1 cellular context compared by ENCODE assay signal in the genomic region with DNA sequence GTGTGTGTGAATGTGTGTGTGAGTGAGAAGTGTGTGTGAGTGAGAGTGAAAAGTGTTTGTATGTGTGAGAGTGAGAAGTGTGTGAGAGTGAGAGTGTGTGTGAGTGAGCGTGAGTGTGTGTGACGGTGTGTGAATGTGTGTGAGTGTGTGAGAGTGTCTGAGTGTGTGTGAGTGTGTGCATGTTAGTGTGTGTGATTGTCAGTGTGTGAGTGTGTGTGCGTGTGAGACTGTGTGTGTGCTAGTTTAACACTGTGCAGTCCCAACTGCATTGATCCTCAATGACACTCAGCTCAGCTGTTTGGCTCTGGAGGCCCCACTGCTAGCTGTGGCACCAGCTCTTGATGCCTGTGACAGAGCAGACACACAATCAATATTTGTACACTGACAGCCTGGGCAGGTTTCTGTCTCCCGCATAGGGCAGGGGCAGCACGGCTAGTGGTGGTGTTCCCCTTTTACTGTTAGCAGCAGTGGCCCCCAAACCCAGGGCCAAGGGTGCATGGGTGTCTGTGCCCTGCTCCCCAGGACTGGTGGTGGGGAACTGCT.
A peak's percentile ranks its signal among the peaks of the same experiment; 100 is the strongest.
TF ChIP-seq lines count a peak whose summit lies in the region.

No MANE protein-coding gene starts in this region.

TF ChIP-seq in HepG2, 621 proteins besides CTCF, POLR2A, EP300 and RAD21 (continued from another document and continues in another):
- TF ChIP-seq, protein P1, sequence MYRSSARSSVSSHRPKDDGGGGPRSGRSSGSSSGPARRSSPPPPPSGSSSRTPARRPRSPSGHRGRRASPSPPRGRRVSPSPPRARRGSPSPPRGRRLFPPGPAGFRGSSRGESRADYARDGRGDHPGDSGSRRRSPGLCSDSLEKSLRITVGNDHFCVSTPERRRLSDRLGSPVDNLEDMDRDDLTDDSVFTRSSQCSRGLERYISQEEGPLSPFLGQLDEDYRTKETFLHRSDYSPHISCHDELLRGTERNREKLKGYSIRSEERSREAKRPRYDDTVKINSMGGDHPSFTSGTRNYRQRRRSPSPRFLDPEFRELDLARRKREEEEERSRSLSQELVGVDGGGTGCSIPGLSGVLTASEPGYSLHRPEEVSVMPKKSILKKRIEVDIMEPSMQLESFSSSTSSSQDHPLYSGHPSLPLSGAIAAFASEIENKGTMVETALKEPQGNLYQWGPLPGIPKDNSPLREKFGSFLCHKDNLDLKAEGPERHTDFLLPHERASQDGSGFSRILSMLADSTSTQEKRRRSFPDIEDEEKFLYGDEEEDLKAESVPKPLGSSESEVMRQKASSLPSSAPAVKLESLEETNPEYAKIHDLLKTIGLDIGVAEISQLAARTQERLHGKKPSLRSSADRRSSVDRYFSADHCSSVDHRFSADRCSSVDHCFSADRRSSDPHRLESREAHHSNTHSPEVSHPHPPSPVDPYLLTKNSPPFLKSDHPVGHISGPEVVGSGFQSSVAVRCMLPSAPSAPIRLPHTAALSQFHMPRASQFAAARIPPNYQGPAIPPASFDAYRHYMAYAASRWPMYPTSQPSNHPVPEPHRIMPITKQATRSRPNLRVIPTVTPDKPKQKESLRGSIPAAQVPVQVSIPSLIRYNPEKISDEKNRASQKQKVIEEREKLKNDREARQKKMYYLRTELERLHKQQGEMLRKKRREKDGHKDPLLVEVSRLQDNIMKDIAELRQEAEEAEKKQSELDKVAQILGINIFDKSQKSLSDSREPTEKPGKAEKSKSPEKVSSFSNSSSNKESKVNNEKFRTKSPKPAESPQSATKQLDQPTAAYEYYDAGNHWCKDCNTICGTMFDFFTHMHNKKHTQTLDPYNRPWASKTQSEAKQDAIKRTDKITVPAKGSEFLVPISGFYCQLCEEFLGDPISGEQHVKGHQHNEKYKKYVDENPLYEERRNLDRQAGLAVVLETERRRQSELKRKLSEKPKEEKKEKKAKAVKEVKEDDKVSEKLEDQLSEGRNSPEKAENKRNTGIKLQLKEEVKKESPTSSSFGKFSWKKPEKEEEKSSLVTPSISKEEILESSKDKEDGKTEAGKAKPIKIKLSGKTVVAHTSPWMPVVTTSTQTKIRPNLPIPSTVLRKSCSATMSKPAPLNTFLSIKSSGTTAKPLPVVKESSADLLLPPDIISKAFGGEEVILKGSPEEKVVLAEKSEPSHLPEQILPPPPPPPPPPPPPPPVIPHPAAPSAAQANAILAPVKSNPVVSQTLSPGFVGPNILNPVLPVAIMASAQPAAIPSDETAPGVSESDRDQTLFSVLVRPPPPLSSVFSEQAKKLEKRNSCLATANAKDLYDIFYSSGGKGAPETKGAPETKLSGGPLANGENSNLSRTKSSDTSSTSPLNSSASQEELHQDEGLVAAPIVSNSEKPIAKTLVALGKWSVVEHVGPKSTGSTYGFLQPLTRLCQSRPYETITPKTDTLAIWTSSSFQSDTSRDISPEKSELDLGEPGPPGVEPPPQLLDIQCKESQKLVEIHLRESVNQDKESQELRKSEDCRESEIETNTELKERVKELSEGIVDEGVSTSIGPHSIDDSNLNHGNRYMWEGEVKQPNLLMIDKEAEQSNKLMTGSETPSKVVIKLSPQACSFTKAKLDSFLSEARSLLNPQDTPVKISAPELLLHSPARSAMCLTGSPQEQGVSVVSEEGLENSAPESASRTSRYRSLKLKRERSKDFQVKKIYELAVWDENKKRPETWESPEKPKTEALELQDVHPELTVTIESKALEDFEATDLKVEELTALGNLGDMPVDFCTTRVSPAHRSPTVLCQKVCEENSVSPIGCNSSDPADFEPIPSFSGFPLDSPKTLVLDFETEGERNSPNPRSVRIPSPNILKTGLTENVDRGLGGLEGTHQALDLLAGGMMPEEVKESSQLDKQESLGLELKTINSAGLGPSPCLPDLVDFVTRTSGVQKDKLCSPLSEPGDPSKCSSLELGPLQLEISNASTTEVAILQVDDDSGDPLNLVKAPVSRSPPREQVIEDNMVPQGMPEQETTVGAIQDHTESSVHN (CRISPR knock-in tag; IDR thresholded peaks at IDR 0.05): no peak
- TF ChIP-seq BCL6 (CRISPR knock-in tag; IDR thresholded peaks at IDR 0.05) (peak; percentile 63), ZNF747 (CRISPR knock-in tag; IDR thresholded peaks at IDR 0.05; ENCODE audit: borderline replicate concordance) (no peak), FOXA1 (IDR thresholded peaks at IDR 0.05) (0 out of 2 replicates have a peak, but pooled peaks have one; percentile 19), FOXA1 (CRISPR knock-in tag; IDR thresholded peaks at IDR 0.05) (peak; percentile 69; the same call in 1 of the 2 replicates), GABPA (IDR thresholded peaks at IDR 0.05; ENCODE audit: low read depth, low read length) (no peak), GABPA (CRISPR knock-in tag; IDR thresholded peaks at IDR 0.05; ENCODE audit: low read depth) (no peak), RFX1 (IDR thresholded peaks at IDR 0.05) (no peak), EEA1 (CRISPR knock-in tag; IDR thresholded peaks at IDR 0.05; ENCODE audit: borderline replicate concordance) (no peak), ZNF292 (CRISPR knock-in tag; IDR thresholded peaks at IDR 0.05; ENCODE audit: borderline replicate concordance, low read depth) (peak; percentile 89), MTF1 (CRISPR knock-in tag; IDR thresholded peaks at IDR 0.05) (no peak), SOX5 (CRISPR knock-in tag; IDR thresholded peaks at IDR 0.05; ENCODE audit: borderline replicate concordance) (peak; percentile 51; the same call in 1 of the 2 replicates), TGIF2 (CRISPR knock-in tag; IDR thresholded peaks at IDR 0.05) (0 out of 2 replicates have a peak, but pooled peaks have one; percentile 71), ZNF558 (CRISPR knock-in tag; IDR thresholded peaks at IDR 0.05; ENCODE audit: borderline replicate concordance) (no peak), MTA1 (CRISPR knock-in tag; IDR thresholded peaks at IDR 0.05; ENCODE audit: borderline replicate concordance) (0 out of 2 replicates have a peak, but pooled peaks have one; percentile 19), SKI (IDR thresholded peaks at IDR 0.05; ENCODE audit: partially characterized antibody) (peak; percentile 75), FOXA3 (CRISPR knock-in tag; IDR thresholded peaks at IDR 0.05) (peak; percentile 69), AKAP8 (CRISPR knock-in tag; IDR thresholded peaks at IDR 0.05) (no peak), ZNF839 (CRISPR knock-in tag; IDR thresholded peaks at IDR 0.05; ENCODE audit: borderline replicate concordance) (no peak), SMAD1 (CRISPR knock-in tag; IDR thresholded peaks at IDR 0.05; ENCODE audit: borderline replicate concordance, low read depth) (no peak; the same call in 1 of the 2 replicates), HOXA3 (CRISPR knock-in tag; IDR thresholded peaks at IDR 0.05) (peak; percentile 24; the same call in 1 of the 2 replicates), ZSCAN9 (CRISPR knock-in tag; IDR thresholded peaks at IDR 0.05; ENCODE audit: borderline replicate concordance) (no peak), REPIN1 (CRISPR knock-in tag; IDR thresholded peaks at IDR 0.05; ENCODE audit: borderline replicate concordance, low read depth) (peak; percentile 72; the same call in 1 of the 2 replicates), HDAC2 (CRISPR knock-in tag; IDR thresholded peaks at IDR 0.05) (peak; percentile 61; the same call in 1 of the 2 replicates), MIER3 (CRISPR knock-in tag; IDR thresholded peaks at IDR 0.05; ENCODE audit: borderline replicate concordance) (no peak), MEIS2 (CRISPR knock-in tag; IDR thresholded peaks at IDR 0.05) (peak; percentile 76; the same call in 1 of the 2 replicates), FOXO1 (CRISPR knock-in tag; IDR thresholded peaks at IDR 0.05) (no peak; the same call in 1 of the 2 replicates)
- TF ChIP-seq, protein P2, sequence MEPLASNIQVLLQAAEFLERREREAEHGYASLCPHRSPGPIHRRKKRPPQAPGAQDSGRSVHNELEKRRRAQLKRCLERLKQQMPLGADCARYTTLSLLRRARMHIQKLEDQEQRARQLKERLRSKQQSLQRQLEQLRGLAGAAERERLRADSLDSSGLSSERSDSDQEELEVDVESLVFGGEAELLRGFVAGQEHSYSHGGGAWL (CRISPR knock-in tag; IDR thresholded peaks at IDR 0.05): no peak
- TF ChIP-seq, protein P3, sequence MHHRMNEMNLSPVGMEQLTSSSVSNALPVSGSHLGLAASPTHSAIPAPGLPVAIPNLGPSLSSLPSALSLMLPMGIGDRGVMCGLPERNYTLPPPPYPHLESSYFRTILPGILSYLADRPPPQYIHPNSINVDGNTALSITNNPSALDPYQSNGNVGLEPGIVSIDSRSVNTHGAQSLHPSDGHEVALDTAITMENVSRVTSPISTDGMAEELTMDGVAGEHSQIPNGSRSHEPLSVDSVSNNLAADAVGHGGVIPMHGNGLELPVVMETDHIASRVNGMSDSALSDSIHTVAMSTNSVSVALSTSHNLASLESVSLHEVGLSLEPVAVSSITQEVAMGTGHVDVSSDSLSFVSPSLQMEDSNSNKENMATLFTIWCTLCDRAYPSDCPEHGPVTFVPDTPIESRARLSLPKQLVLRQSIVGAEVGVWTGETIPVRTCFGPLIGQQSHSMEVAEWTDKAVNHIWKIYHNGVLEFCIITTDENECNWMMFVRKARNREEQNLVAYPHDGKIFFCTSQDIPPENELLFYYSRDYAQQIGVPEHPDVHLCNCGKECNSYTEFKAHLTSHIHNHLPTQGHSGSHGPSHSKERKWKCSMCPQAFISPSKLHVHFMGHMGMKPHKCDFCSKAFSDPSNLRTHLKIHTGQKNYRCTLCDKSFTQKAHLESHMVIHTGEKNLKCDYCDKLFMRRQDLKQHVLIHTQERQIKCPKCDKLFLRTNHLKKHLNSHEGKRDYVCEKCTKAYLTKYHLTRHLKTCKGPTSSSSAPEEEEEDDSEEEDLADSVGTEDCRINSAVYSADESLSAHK (CRISPR knock-in tag; IDR thresholded peaks at IDR 0.05; ENCODE audit: borderline replicate concordance): no peak
- TF ChIP-seq, protein P4, sequence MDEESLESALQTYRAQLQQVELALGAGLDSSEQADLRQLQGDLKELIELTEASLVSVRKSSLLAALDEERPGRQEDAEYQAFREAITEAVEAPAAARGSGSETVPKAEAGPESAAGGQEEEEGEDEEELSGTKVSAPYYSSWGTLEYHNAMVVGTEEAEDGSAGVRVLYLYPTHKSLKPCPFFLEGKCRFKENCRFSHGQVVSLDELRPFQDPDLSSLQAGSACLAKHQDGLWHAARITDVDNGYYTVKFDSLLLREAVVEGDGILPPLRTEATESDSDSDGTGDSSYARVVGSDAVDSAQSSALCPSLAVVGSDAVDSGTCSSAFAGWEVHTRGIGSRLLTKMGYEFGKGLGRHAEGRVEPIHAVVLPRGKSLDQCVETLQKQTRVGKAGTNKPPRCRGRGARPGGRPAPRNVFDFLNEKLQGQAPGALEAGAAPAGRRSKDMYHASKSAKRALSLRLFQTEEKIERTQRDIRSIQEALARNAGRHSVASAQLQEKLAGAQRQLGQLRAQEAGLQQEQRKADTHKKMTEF (CRISPR knock-in tag; IDR thresholded peaks at IDR 0.05): 0 out of 2 replicates have a peak, but pooled peaks have one; percentile 4
- TF ChIP-seq, protein P5, sequence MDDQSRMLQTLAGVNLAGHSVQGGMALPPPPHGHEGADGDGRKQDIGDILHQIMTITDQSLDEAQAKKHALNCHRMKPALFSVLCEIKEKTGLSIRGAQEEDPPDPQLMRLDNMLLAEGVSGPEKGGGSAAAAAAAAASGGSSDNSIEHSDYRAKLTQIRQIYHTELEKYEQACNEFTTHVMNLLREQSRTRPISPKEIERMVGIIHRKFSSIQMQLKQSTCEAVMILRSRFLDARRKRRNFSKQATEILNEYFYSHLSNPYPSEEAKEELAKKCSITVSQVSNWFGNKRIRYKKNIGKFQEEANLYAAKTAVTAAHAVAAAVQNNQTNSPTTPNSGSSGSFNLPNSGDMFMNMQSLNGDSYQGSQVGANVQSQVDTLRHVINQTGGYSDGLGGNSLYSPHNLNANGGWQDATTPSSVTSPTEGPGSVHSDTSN (CRISPR knock-in tag; IDR thresholded peaks at IDR 0.05; ENCODE audit: borderline replicate concordance): no peak
- TF ChIP-seq, protein P6, sequence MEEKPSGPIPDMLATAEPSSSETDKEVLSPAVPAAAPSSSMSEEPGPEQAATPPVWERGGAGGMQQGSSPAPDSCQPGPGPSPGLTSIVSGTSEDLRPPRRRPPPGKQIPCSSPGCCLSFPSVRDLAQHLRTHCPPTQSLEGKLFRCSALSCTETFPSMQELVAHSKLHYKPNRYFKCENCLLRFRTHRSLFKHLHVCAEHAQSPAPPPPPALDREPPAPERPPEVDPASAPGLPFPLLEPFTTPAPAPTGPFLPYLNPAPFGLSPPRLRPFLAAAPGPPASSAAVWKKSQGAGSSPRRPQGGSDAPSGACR (CRISPR knock-in tag; IDR thresholded peaks at IDR 0.05): 0 out of 2 replicates have a peak, but pooled peaks have one; percentile 34
- TF ChIP-seq, protein P7, sequence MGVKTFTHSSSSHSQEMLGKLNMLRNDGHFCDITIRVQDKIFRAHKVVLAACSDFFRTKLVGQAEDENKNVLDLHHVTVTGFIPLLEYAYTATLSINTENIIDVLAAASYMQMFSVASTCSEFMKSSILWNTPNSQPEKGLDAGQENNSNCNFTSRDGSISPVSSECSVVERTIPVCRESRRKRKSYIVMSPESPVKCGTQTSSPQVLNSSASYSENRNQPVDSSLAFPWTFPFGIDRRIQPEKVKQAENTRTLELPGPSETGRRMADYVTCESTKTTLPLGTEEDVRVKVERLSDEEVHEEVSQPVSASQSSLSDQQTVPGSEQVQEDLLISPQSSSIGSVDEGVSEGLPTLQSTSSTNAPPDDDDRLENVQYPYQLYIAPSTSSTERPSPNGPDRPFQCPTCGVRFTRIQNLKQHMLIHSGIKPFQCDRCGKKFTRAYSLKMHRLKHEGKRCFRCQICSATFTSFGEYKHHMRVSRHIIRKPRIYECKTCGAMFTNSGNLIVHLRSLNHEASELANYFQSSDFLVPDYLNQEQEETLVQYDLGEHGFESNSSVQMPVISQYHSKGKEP (CRISPR knock-in tag; IDR thresholded peaks at IDR 0.05): no peak
- TF ChIP-seq, protein P8, sequence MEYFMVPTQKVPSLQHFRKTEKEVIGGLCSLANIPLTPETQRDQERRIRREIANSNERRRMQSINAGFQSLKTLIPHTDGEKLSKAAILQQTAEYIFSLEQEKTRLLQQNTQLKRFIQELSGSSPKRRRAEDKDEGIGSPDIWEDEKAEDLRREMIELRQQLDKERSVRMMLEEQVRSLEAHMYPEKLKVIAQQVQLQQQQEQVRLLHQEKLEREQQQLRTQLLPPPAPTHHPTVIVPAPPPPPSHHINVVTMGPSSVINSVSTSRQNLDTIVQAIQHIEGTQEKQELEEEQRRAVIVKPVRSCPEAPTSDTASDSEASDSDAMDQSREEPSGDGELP (IDR thresholded peaks at IDR 0.05; ENCODE audit: borderline replicate concordance, low read depth): peak; percentile 96
- TF ChIP-seq, protein P9, sequence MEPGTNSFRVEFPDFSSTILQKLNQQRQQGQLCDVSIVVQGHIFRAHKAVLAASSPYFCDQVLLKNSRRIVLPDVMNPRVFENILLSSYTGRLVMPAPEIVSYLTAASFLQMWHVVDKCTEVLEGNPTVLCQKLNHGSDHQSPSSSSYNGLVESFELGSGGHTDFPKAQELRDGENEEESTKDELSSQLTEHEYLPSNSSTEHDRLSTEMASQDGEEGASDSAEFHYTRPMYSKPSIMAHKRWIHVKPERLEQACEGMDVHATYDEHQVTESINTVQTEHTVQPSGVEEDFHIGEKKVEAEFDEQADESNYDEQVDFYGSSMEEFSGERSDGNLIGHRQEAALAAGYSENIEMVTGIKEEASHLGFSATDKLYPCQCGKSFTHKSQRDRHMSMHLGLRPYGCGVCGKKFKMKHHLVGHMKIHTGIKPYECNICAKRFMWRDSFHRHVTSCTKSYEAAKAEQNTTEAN (CRISPR knock-in tag; conservative IDR thresholded peaks at IDR 0.05): peak; percentile 99
